8 cellular contexts compared by ENCODE assay signal in genomic region chr1:51728611-51729155, GRCh38.
DNase-seq lines count a peak whose midpoint lies in the region; ATAC-seq and TF ChIP-seq lines count a peak whose summit lies in the region.

No MANE protein-coding gene starts in this region.

- TF ChIP-seq CTCF in GM12875 (IDR thresholded peaks at IDR 0.05; ENCODE audit: borderline replicate concordance, insufficient read depth, low read depth, low read length) (no peak), Peyer's patch (IDR thresholded peaks at IDR 0.05) (no peak)

- H3K27ac ChIP-seq in Peyer's patch = peak overlapping the region in 1 of 4 donors; percentile 86
- H3K27ac ChIP-seq in esophagus (ENCODE audit: low read depth in 2 of 2, low read length in 1 of 2) = no peak overlapping the region

- 37 to 38% methylated on average over 12 of the region's 12 CpGs for WGBS in esophagus, 2 donors

- DNase-seq in Peyer's patch (no peak), renal cortical epithelial cell (ENCODE audit: low read depth) (peak; percentile 16), SIG-M5 treated with dmso at 0.1 percent for 504 hours (lab: John Stamatoyannopoulos, UW; ENCODE audit: unreplicated experiment) (no peak), pons (ENCODE audit: low spot score) (no peak)
- no peak for DNase-seq in activated CD8-positive, alpha-beta memory T cell treated with anti-CD3 and anti-CD28 coated beads, Interleukin-2, amount 50 U/mL, for 48 hours

- no peak for TF ChIP-seq POLR2A in Peyer's patch (IDR thresholded peaks at IDR 0.05)

- H3K9me3 ChIP-seq in Peyer's patch (no peaks in the 10 kb centered on the region), esophagus (ENCODE audit: control insufficient read depth in 2 of 2, insufficient read depth in 1 of 2, low read depth in 1 of 2, low read length in 1 of 2) (no peaks in the 10 kb centered on the region)

- H3K27me3 ChIP-seq in Peyer's patch (no peaks in the 10 kb centered on the region), esophagus (ENCODE audit: control insufficient read depth in 1 of 2, insufficient read depth in 2 of 2, low read length in 2 of 2) (no peaks in the 10 kb centered on the region)

- H3K4me1 ChIP-seq in Peyer's patch (peaks cover 0 to 30% (median 5%) of the 10 kb centered on the region in 4 donors), esophagus (ENCODE audit: control insufficient read depth in 2 of 2, insufficient read depth in 2 of 2, low read length in 1 of 2) (peaks cover 0 to 2% of the 10 kb centered on the region in 2 donors)

- no peak for ATAC-seq in GM21619 (IDR thresholded peaks at IDR 0.05; ENCODE audit: unreplicated experiment)

- no peaks in the 10 kb centered on the region for H3K36me3 ChIP-seq in Peyer's patch
- H3K36me3 ChIP-seq in esophagus (ENCODE audit: control insufficient read depth in 2 of 2, insufficient read depth in 2 of 2, low read length in 1 of 2) = no peaks in the 10 kb centered on the region

- H3K4me3 ChIP-seq in GM12875 (ENCODE audit: low read depth, low read length) (peak overlapping the region; percentile 83), Peyer's patch (peak overlapping the region; percentile 63 to 73 (median 68)), esophagus (ENCODE audit: low read depth in 1 of 2, low read length in 2 of 2) (peak overlapping the region; percentile 62 to 78)
